Comparison of ENCODE assay signal across 9 cellular contexts in genomic region chr4:110484029-110484428, GRCh38. TPM values are rescaled to one million over a fixed set of nuclear protein-coding genes. Genes with fewer than 3 reads are reported as not detected.
DNase-seq lines count a peak whose midpoint lies in the region; ATAC-seq, FAIRE-seq and TF ChIP-seq lines count a peak whose summit lies in the region.
"Had no signal": no experiment of that assay in that cellular context is flagged by ENCODE, and none has a peak within 500 bp of the region (broad histone marks: within the 10 kb centered on the region; RNA-seq: fewer than 3 reads in every experiment).

No MANE protein-coding gene starts in this region.

- CTCF ChIA-PET in activated CD4-positive, alpha-beta T cell treated with anti-CD3 and anti-CD28 coated beads, Interleukin-2, amount 10 ng/mL, durations not matched to agents 7 days and 5 days (lab: Charles Lee), result interaction anchor here (0.8 to 1.0 kb wide), 2 partner anchors 25 to 197 kb away, joined by 3 read pairs; no protein-coding TSS in a partner anchor

- POLR2A ChIA-PET in activated CD4-positive, alpha-beta T cell treated with anti-CD3 and anti-CD28 coated beads, Interleukin-2, amount 10 ng/mL, durations not matched to agents 7 days and 5 days (lab: Charles Lee), result no interaction called here

- H3K27me3 Mint-ChIP-seq in activated CD4-positive, alpha-beta T cell treated with anti-CD3 and anti-CD28 coated beads, Interleukin-2, amount 10 ng/mL, durations not matched to agents 7 days and 5 days, result peaks cover 27% of the 10 kb centered on the region

- H3K27ac Mint-ChIP-seq in activated CD4-positive, alpha-beta T cell treated with anti-CD3 and anti-CD28 coated beads, Interleukin-2, amount 10 ng/mL, durations not matched to agents 7 days and 5 days, result no peak overlapping the region

- H3K27ac ChIP-seq in SK-N-MC, result peak overlapping the region; percentile 94
- no peak overlapping the region for H3K27ac ChIP-seq in upper lobe of left lung

- no peaks in the 10 kb centered on the region for H3K27me3 ChIP-seq in upper lobe of left lung

- DNase-seq in GM10266 (ENCODE audit: extremely low spot score) (peak; percentile 60), SK-N-MC (ENCODE audit: low read depth, low spot score) (no peak), HTR-8/SVneo (ENCODE audit: insufficient read length, low spot score) (no peak), upper lobe of left lung (no peak), amygdala (lab: John Stamatoyannopoulos, UW) (no peak)
- no peak for DNase-seq in activated CD4-positive, alpha-beta T cell treated with anti-CD3 and anti-CD28 coated beads, Interleukin-2, amount 10 ng/mL, durations not matched to agents 7 days and 5 days

- H3K4me3 ChIP-seq in SK-N-MC, result peak overlapping the region; percentile 56
- H3K4me3 ChIP-seq in upper lobe of left lung, result no peak overlapping the region
- H3K4me3 ChIP-seq: lung had no signal

- no peaks in the 10 kb centered on the region for H3K36me3 Mint-ChIP-seq in activated CD4-positive, alpha-beta T cell treated with anti-CD3 and anti-CD28 coated beads, Interleukin-2, amount 10 ng/mL, durations not matched to agents 7 days and 5 days (ENCODE audit: low read depth)

- FAIRE-seq in HTR-8/SVneo (lab: Jason Lieb, UNC), result no peak

- H3K9me3 ChIP-seq in SK-N-MC (ENCODE audit: low read depth, low read length) (no peaks in the 10 kb centered on the region), upper lobe of left lung (no peaks in the 10 kb centered on the region)

- TF ChIP-seq EP300 in upper lobe of left lung (IDR thresholded peaks at IDR 0.05), result no peak

- peaks cover 0 to 2% (median 0%) of the 10 kb centered on the region in 4 donors for H3K4me1 ChIP-seq in upper lobe of left lung

- 49 to 54% methylated on average over 2 of the region's 2 CpGs for WGBS in upper lobe of left lung, 2 donors

- H3K4me3 Mint-ChIP-seq in activated CD4-positive, alpha-beta T cell treated with anti-CD3 and anti-CD28 coated beads, Interleukin-2, amount 10 ng/mL, durations not matched to agents 7 days and 5 days, result no peak overlapping the region

- H3K4me1 Mint-ChIP-seq in activated CD4-positive, alpha-beta T cell treated with anti-CD3 and anti-CD28 coated beads, Interleukin-2, amount 10 ng/mL, durations not matched to agents 7 days and 5 days, result no peaks in the 10 kb centered on the region

- H3K9me3 Mint-ChIP-seq in activated CD4-positive, alpha-beta T cell treated with anti-CD3 and anti-CD28 coated beads, Interleukin-2, amount 10 ng/mL, durations not matched to agents 7 days and 5 days, result no peaks in the 10 kb centered on the region

- H3K36me3 ChIP-seq in SK-N-MC (ENCODE audit: insufficient read depth, low read length) (no peaks in the 10 kb centered on the region), upper lobe of left lung (no peaks in the 10 kb centered on the region)

- TF ChIP-seq CTCF in GM10266 (IDR thresholded peaks at IDR 0.05; ENCODE audit: control insufficient read depth, insufficient read depth, low read depth, missing control alignments) (no peak), upper lobe of left lung (IDR thresholded peaks at IDR 0.05) (no peak)

- TF ChIP-seq POLR2A in upper lobe of left lung (IDR thresholded peaks at IDR 0.05), result no peak

- ATAC-seq in GM19438 (IDR thresholded peaks at IDR 0.05; ENCODE audit: low read depth, unreplicated experiment), result peak; percentile 98
- peak; percentile 100 for ATAC-seq in HG03060 (IDR thresholded peaks at IDR 0.05; ENCODE audit: low read depth, unreplicated experiment)
- no peak for ATAC-seq in upper lobe of left lung (ENCODE audit: low FRiP score in 2 of 2)

- H3K9ac ChIP-seq in SK-N-MC (ENCODE audit: insufficient read length), result peak overlapping the region; percentile 59

RNA-seq across cellular contexts. Expression of gene ENPEP, which starts 8.1 kb away (rescaled TPM):
- under 1 TPM in 1 of 2 experiments, not detected in 1; 0.02 TPM for total RNA-seq in activated CD4-positive, alpha-beta T cell treated with anti-CD3 and anti-CD28 coated beads, Interleukin-2, amount 10 ng/mL, durations not matched to agents 7 days and 5 days
- total RNA-seq in upper lobe of left lung, result 10 to 100 TPM in 2 of 6 donors, 1 to 10 TPM in 3, under 1 TPM in 1; 0.49 to 10.6 (median 6.1) TPM

Comparison
In these comparisons a context has a peak if more than half of its experiments do, and no peak if none do; other contexts are left out.
1. ATAC-seq: peak in GM19438 (single experiment) and HG03060 (single experiment); none in upper lobe of left lung (0 of 2).